In the genomic region with DNA sequence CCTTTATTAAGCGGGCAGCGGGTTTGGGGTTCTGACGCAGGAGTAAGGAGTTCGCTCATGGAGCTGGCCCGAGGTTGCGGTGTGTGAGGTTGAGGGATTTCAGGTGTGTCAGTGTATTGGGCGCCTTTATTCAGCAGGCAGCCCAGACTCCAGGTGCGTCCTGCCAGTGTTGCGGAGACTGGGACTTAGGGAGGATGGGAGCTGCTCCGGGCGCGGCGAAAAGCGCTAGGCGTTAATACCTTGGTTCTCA, we compare ENCODE assay signal across 8 cellular contexts. TPM values are rescaled to one million over a fixed set of nuclear protein-coding genes. Genes with fewer than 3 reads are reported as not detected.
DNase-seq lines count a peak whose midpoint lies in the region; ATAC-seq and TF ChIP-seq lines count a peak whose summit lies in the region.

No MANE protein-coding gene starts in this region.

- no peak for ATAC-seq in GM21825 (IDR thresholded peaks at IDR 0.05; ENCODE audit: unreplicated experiment)
- no peak for ATAC-seq in GM19455 (IDR thresholded peaks at IDR 0.05; ENCODE audit: unreplicated experiment)

- peaks cover 50% of the 10 kb centered on the region for H3F3A ChIP-seq in MM.1S (ENCODE audit: insufficient read depth, low read length)
- H3F3A ChIP-seq in neural cell (ENCODE audit: insufficient read depth, low read length, poor library complexity, severe bottlenecking), result no peaks in the 10 kb centered on the region

- no peak for TF ChIP-seq EP300 in neural cell (conservative IDR thresholded peaks at IDR 0.05; ENCODE audit: poor library complexity, severe bottlenecking)

- peak overlapping the region; percentile 98 for H3K9ac ChIP-seq in MM.1S (ENCODE audit: low read length)
- peak overlapping the region; percentile 73 to 86 for H3K9ac ChIP-seq in duodenal mucosa (ENCODE audit: low read depth in 1 of 2, low read length in 2 of 2)
- H3K9ac ChIP-seq in neural cell (ENCODE audit: low read length), result peak overlapping the region; percentile 87

- DNase-seq in CD1c-positive myeloid dendritic cell (ENCODE audit: extremely low spot score) (peak; percentile 33), MM.1S (peak; percentile 40), Kasumi-1 (lab: John Stamatoyannopoulos, UW) (no peak), midbrain (lab: John Stamatoyannopoulos, UW) (no peak)

- H3K27ac ChIP-seq in MM.1S (ENCODE audit: low read length) (peak overlapping the region; percentile 84; the same call in 1 of the 2 replicates), duodenal mucosa (ENCODE audit: low read depth, low read length) (peak overlapping the region; percentile 70), neural cell (ENCODE audit: low read length) (peak overlapping the region; percentile 89)

- peaks cover 50% of the 10 kb centered on the region for H4K20me1 ChIP-seq in MM.1S (ENCODE audit: insufficient read depth, low read length)
- H4K20me1 ChIP-seq in neural cell (ENCODE audit: insufficient read depth), result peaks cover 11% of the 10 kb centered on the region

- no peaks in the 10 kb centered on the region for H3K9me3 ChIP-seq in MM.1S (replicated peaks; ENCODE audit: insufficient read depth, low read length)
- H3K9me3 ChIP-seq in duodenal mucosa (ENCODE audit: control insufficient read depth in 1 of 2, low read length in 2 of 2), result no peaks in the 10 kb centered on the region
- H3K9me3 ChIP-seq in neural cell (ENCODE audit: low read length), result no peaks in the 10 kb centered on the region

- H2AFZ ChIP-seq in MM.1S (ENCODE audit: low read length) (no peak overlapping the region), neural cell (ENCODE audit: low read depth, low read length) (no peak overlapping the region)

- H3K4me3 ChIP-seq in MM.1S (ENCODE audit: low read length) (peak overlapping the region; percentile 96), duodenal mucosa (ENCODE audit: low read depth in 1 of 2, low read length in 2 of 2) (peak overlapping the region; percentile 92 to 95), neural cell (ENCODE audit: low read length) (peak overlapping the region; percentile 87)

- H3K79me2 ChIP-seq in MM.1S (ENCODE audit: low read length) (peaks cover 59% of the 10 kb centered on the region), neural cell (replicated peaks; ENCODE audit: insufficient read depth, low read length) (peaks cover 15% of the 10 kb centered on the region)

- H3K4me2 ChIP-seq in MM.1S (ENCODE audit: low read depth, low read length) (peak overlapping the region; percentile 93), neural cell (ENCODE audit: low read length) (peak overlapping the region; percentile 86)

- no peak for TF ChIP-seq CTCF in MM.1S (IDR thresholded peaks at IDR 0.05; ENCODE audit: low read length)
- TF ChIP-seq CTCF in neural cell (IDR thresholded peaks at IDR 0.05; ENCODE audit: poor library complexity, severe bottlenecking), result no peak

- no peaks in the 10 kb centered on the region for H3K27me3 ChIP-seq in MM.1S (replicated peaks; ENCODE audit: insufficient read depth, low read length)
- H3K27me3 ChIP-seq in duodenal mucosa (ENCODE audit: control insufficient read depth in 1 of 2, insufficient read depth in 2 of 2, low read length in 2 of 2), result no peaks in the 10 kb centered on the region
- no peaks in the 10 kb centered on the region for H3K27me3 ChIP-seq in neural cell (ENCODE audit: insufficient read depth, low read depth, low read length)

- H3K9me2 ChIP-seq in MM.1S (replicated peaks; ENCODE audit: insufficient read depth, low read length) (no peaks in the 10 kb centered on the region), neural cell (ENCODE audit: insufficient read depth, low read length) (no peaks in the 10 kb centered on the region)

- H3K4me1 ChIP-seq in MM.1S (ENCODE audit: low read length) (peaks cover 21% of the 10 kb centered on the region), duodenal mucosa (ENCODE audit: control insufficient read depth in 1 of 2, insufficient read depth in 2 of 2, low read length in 2 of 2) (peaks cover 13 to 18% of the 10 kb centered on the region in 2 donors)

- H3K36me3 ChIP-seq in MM.1S (replicated peaks; ENCODE audit: insufficient read depth, low read length), result peaks cover 33% of the 10 kb centered on the region
- peaks cover 31 to 42% of the 10 kb centered on the region in 2 donors for H3K36me3 ChIP-seq in duodenal mucosa (ENCODE audit: control insufficient read depth in 1 of 2, insufficient read depth in 2 of 2, low read length in 2 of 2)
- H3K36me3 ChIP-seq in neural cell (ENCODE audit: insufficient read depth, low read length), result no peaks in the 10 kb centered on the region

- no peak for TF ChIP-seq RAD21 in neural cell (conservative IDR thresholded peaks at IDR 0.05)

TF ChIP-seq in neural cell, 6 proteins besides CTCF, POLR2A, EP300 and RAD21:
- TF ChIP-seq SMC3 (conservative IDR thresholded peaks at IDR 0.05; ENCODE audit: poor library complexity) (no peak), MXI1 (conservative IDR thresholded peaks at IDR 0.05; ENCODE audit: poor library complexity, severe bottlenecking) (no peak)
- TF ChIP-seq, protein P1, sequence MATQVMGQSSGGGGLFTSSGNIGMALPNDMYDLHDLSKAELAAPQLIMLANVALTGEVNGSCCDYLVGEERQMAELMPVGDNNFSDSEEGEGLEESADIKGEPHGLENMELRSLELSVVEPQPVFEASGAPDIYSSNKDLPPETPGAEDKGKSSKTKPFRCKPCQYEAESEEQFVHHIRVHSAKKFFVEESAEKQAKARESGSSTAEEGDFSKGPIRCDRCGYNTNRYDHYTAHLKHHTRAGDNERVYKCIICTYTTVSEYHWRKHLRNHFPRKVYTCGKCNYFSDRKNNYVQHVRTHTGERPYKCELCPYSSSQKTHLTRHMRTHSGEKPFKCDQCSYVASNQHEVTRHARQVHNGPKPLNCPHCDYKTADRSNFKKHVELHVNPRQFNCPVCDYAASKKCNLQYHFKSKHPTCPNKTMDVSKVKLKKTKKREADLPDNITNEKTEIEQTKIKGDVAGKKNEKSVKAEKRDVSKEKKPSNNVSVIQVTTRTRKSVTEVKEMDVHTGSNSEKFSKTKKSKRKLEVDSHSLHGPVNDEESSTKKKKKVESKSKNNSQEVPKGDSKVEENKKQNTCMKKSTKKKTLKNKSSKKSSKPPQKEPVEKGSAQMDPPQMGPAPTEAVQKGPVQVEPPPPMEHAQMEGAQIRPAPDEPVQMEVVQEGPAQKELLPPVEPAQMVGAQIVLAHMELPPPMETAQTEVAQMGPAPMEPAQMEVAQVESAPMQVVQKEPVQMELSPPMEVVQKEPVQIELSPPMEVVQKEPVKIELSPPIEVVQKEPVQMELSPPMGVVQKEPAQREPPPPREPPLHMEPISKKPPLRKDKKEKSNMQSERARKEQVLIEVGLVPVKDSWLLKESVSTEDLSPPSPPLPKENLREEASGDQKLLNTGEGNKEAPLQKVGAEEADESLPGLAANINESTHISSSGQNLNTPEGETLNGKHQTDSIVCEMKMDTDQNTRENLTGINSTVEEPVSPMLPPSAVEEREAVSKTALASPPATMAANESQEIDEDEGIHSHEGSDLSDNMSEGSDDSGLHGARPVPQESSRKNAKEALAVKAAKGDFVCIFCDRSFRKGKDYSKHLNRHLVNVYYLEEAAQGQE (IDR thresholded peaks at IDR 0.05; ENCODE audit: borderline replicate concordance), result no peak

RNA-seq across cellular contexts. Expression of a gene that starts 0.8 kb away (rescaled TPM):
- polyA plus RNA-seq in neural cell, result 358 and 452 TPM in 2 replicates
- polyA minus RNA-seq in neural cell, result 119 TPM in 2 replicates

RNA-seq across cellular contexts. Expression of a gene that starts 10.1 kb away (rescaled TPM):
- polyA plus RNA-seq in neural cell, result 170 and 223 TPM in 2 replicates
- polyA minus RNA-seq in neural cell, result 58.5 and 65.5 TPM in 2 replicates

RNA-seq across cellular contexts. Expression of a gene that starts 10.6 kb away (rescaled TPM):
- polyA plus RNA-seq in neural cell, result 46.0 and 52.3 TPM in 2 replicates
- polyA minus RNA-seq in neural cell, result 14.0 and 14.4 TPM in 2 replicates

RNA-seq across cellular contexts. Expression of a gene that starts 29.1 kb away (rescaled TPM):
- 43.1 and 46.2 TPM in 2 replicates for polyA plus RNA-seq in neural cell
- 46.0 and 48.9 TPM in 2 replicates for polyA minus RNA-seq in neural cell

RNA-seq across cellular contexts. Expression of a gene that starts 29.6 kb away (rescaled TPM):
- not detected in 2 replicates for polyA plus RNA-seq in neural cell
- not detected in 2 replicates for polyA minus RNA-seq in neural cell

Comparison
In these comparisons a context has a peak if more than half of its experiments do, and no peak if none do; other contexts are left out.
1. DNase-seq: peak in CD1c-positive myeloid dendritic cell (single experiment) and MM.1S (single experiment); none in Kasumi-1 (0 of 2) and midbrain (single experiment).
2. Peak in every context shown above with its lines, with median percentiles within 50 percentile points of each other: H3K27ac ChIP-seq, H3K4me3 ChIP-seq and H3K9ac ChIP-seq.